17 cellular contexts compared by ENCODE assay signal in genomic region chr17:8574687-8575086, GRCh38. TPM values are rescaled to one million over a fixed set of nuclear protein-coding genes. Genes with fewer than 3 reads are reported as not detected.
DNase-seq lines count a peak whose midpoint lies in the region; ATAC-seq, FAIRE-seq and TF ChIP-seq lines count a peak whose summit lies in the region.
"Had no signal": no experiment of that assay in that cellular context is flagged by ENCODE, and none has a peak within 500 bp of the region (broad histone marks: within the 10 kb centered on the region; RNA-seq: fewer than 3 reads in every experiment).

No MANE protein-coding gene starts in this region.

- H3K36me3 ChIP-seq in heart right ventricle = peaks cover 0 to 49% (median 0%) of the 10 kb centered on the region in 9 donors
- H3K36me3 ChIP-seq: stomach had no signal

- DNase-seq in HFFc6 = no peak
- DNase-seq in astrocyte of the spinal cord (ENCODE audit: low read depth, low spot score) = no peak
- no peak for DNase-seq in heart right ventricle
- DNase-seq in progenitor cell of endocrine pancreas (ENCODE audit: low spot score, unreplicated experiment) = no peak
- DNase-seq in GM20000 (ENCODE audit: low spot score) = no peak
- DNase-seq in Calu3 = no peak
- DNase-seq in GM19239 (ENCODE audit: insufficient read length, low spot score) = no peak
- DNase-seq: activated naive CD4-positive, alpha-beta T cell treated with anti-CD3 and anti-CD28 coated beads, Interleukin-2, amount 10 ng/mL, durations not matched to agents 7 days and 5 days; NCI-H1105; NCI-H510A treated with DMSO at 0.1 percent for 48 hours; retina; RPMI8226; stomach had no signal

- intact Hi-C loops in heart right ventricle (cut with DNase I) (loop anchor here in 5 of 10 donors (1.0 to 10.0 kb wide), 6 partner anchors 50 to 320 kb away; partner anchors contain the start of gene CCDC42 (in 1 of the 5)), Calu3 (cut with micrococcal nuclease; ENCODE audit: unreplicated experiment) (no loop called here)

- no peaks in the 10 kb centered on the region for H3K4me1 Mint-ChIP-seq in HFFc6 (ENCODE audit: low read depth)
- H3K4me1 Mint-ChIP-seq in progenitor cell of endocrine pancreas (ENCODE audit: low read depth) = no peaks in the 10 kb centered on the region
- H3K4me1 Mint-ChIP-seq in Calu3 (ENCODE audit: low read depth, unreplicated experiment) = no peaks in the 10 kb centered on the region
- H3K4me1 Mint-ChIP-seq: activated naive CD4-positive, alpha-beta T cell treated with anti-CD3 and anti-CD28 coated beads, Interleukin-2, amount 10 ng/mL, durations not matched to agents 7 days and 5 days; central memory CD8-positive, alpha-beta T cell had no signal

- 67 to 68% methylated on average over 9 of the region's 9 CpGs for WGBS in heart right ventricle, 2 donors

- H3K27me3 ChIP-seq in heart right ventricle = no peaks in the 10 kb centered on the region
- H3K27me3 ChIP-seq: BLaER1 treated with 17β-estradiol and CSF1 and Interleukin-3, amounts not matched to agents 10 nM and 100 nM; stomach had no signal

- H3K4me3 ChIP-seq in astrocyte of the spinal cord (ENCODE audit: low read depth, low read length) (no peak overlapping the region), heart right ventricle (no peak overlapping the region)
- H3K4me3 ChIP-seq: BLaER1 treated with 17β-estradiol and CSF1 and Interleukin-3, amounts not matched to agents 10 nM and 100 nM; stomach had no signal

- H3K36me3 Mint-ChIP-seq in HFFc6 (ENCODE audit: low read depth) = peaks cover 8% of the 10 kb centered on the region; the same call in 1 of the 2 replicates
- H3K36me3 Mint-ChIP-seq in progenitor cell of endocrine pancreas (ENCODE audit: insufficient read depth) = peaks cover 24% of the 10 kb centered on the region
- peaks cover 4% of the 10 kb centered on the region for H3K36me3 Mint-ChIP-seq in Calu3 (ENCODE audit: insufficient read depth, unreplicated experiment)
- H3K36me3 Mint-ChIP-seq: activated naive CD4-positive, alpha-beta T cell treated with anti-CD3 and anti-CD28 coated beads, Interleukin-2, amount 10 ng/mL, durations not matched to agents 7 days and 5 days had no signal

- peaks cover 0 to 7% (median 0%) of the 10 kb centered on the region in 9 donors for H3K4me1 ChIP-seq in heart right ventricle
- H3K4me1 ChIP-seq: stomach had no signal

- H3K9me3 Mint-ChIP-seq in HFFc6 (no peaks in the 10 kb centered on the region), progenitor cell of endocrine pancreas (ENCODE audit: low read depth) (no peaks in the 10 kb centered on the region), Calu3 (ENCODE audit: low read depth, unreplicated experiment) (no peaks in the 10 kb centered on the region)
- H3K9me3 Mint-ChIP-seq: activated naive CD4-positive, alpha-beta T cell treated with anti-CD3 and anti-CD28 coated beads, Interleukin-2, amount 10 ng/mL, durations not matched to agents 7 days and 5 days; central memory CD8-positive, alpha-beta T cell had no signal

- TF ChIP-seq CTCF in HFFc6 (IDR thresholded peaks at IDR 0.05) (peak; percentile 34; the same call in 1 of the 2 replicates), astrocyte of the spinal cord (IDR thresholded peaks at IDR 0.05; ENCODE audit: low read depth, low read length) (peak; percentile 18), heart right ventricle (IDR thresholded peaks at IDR 0.05) (peak in 8 of 9 donors; percentile 27 to 62 (median 48)), progenitor cell of endocrine pancreas (IDR thresholded peaks at IDR 0.05; ENCODE audit: unreplicated experiment) (peak; percentile 22), GM20000 (IDR thresholded peaks at IDR 0.05; ENCODE audit: extremely low read depth, missing control alignments) (no peak), Calu3 (IDR thresholded peaks at IDR 0.05; ENCODE audit: unreplicated experiment) (no peak)

- no peak overlapping the region for H3K27ac Mint-ChIP-seq in HFFc6
- no peak overlapping the region for H3K27ac Mint-ChIP-seq in progenitor cell of endocrine pancreas
- H3K27ac Mint-ChIP-seq in Calu3 (ENCODE audit: unreplicated experiment) = no peak overlapping the region
- H3K27ac Mint-ChIP-seq: activated naive CD4-positive, alpha-beta T cell treated with anti-CD3 and anti-CD28 coated beads, Interleukin-2, amount 10 ng/mL, durations not matched to agents 7 days and 5 days had no signal

- no peak overlapping the region for H3K27ac ChIP-seq in heart right ventricle
- H3K27ac ChIP-seq: BLaER1 treated with 17β-estradiol and CSF1 and Interleukin-3, amounts not matched to agents 10 nM and 100 nM; epithelial cell of prostate; stomach had no signal

- no peak overlapping the region for H3K4me3 Mint-ChIP-seq in HFFc6
- H3K4me3 Mint-ChIP-seq in progenitor cell of endocrine pancreas (ENCODE audit: low read depth) = no peak overlapping the region
- no peak overlapping the region for H3K4me3 Mint-ChIP-seq in Calu3 (ENCODE audit: low read depth, unreplicated experiment)
- H3K4me3 Mint-ChIP-seq: activated naive CD4-positive, alpha-beta T cell treated with anti-CD3 and anti-CD28 coated beads, Interleukin-2, amount 10 ng/mL, durations not matched to agents 7 days and 5 days; central memory CD8-positive, alpha-beta T cell had no signal

- ATAC-seq in heart right ventricle (peak in 5 of 8 donors; percentile 56 to 67 (median 65)), GM21360 (IDR thresholded peaks at IDR 0.05; ENCODE audit: unreplicated experiment) (no peak)

- in situ Hi-C loops in astrocyte of the spinal cord (cut with HindIII; ENCODE audit: low sequenced_read_pairs) = no loop called here

- CTCF ChIA-PET in Calu3 (lab: Charles Lee) = no interaction called here

- BruUV-seq in Calu3 (replicated peaks; lab: Mats Ljungman, UMichigan) = no TSS peak

- H3K27me3 Mint-ChIP-seq in HFFc6 (ENCODE audit: insufficient read depth) (no peaks in the 10 kb centered on the region), progenitor cell of endocrine pancreas (no peaks in the 10 kb centered on the region), Calu3 (ENCODE audit: unreplicated experiment) (no peaks in the 10 kb centered on the region)
- H3K27me3 Mint-ChIP-seq: activated naive CD4-positive, alpha-beta T cell treated with anti-CD3 and anti-CD28 coated beads, Interleukin-2, amount 10 ng/mL, durations not matched to agents 7 days and 5 days had no signal

- FAIRE-seq in GM19239 (lab: Jason Lieb, UNC) = no peak

- H3K9me3 ChIP-seq in heart right ventricle = no peaks in the 10 kb centered on the region
- H3K9me3 ChIP-seq: BLaER1 treated with 17β-estradiol and CSF1 and Interleukin-3, amounts not matched to agents 10 nM and 100 nM; stomach had no signal

RNA-seq across cellular contexts. Expression of gene MYH10, which starts 55.8 kb away (rescaled TPM):
- total RNA-seq in HFFc6 (2021; fragmentation: NEBNext Ultra II Directional; extraction: Animal tissue kit (Norgen Biotek cat#: 25700)) = 10 to 100 TPM; 54.0 to 63.3 (median 58.3) TPM
- total RNA-seq in heart right ventricle (10 to 100 TPM; 16.1 to 61.0 (median 39.9) TPM), progenitor cell of endocrine pancreas (244 and 257 TPM in 2 replicates), Calu3 (2022) (31.2 and 37.0 TPM in 2 replicates)
- polyA plus RNA-seq in heart right ventricle = 10 to 100 TPM; 10.3 to 14.3 TPM

Comparison
In these comparisons a context has a peak if more than half of its experiments do, and no peak if none do; other contexts are left out.
1. CTCF ChIP-seq: peak in HFFc6 (single experiment), astrocyte of the spinal cord (single experiment), heart right ventricle (8 of 9) and progenitor cell of endocrine pancreas (single experiment); none in GM20000 (single experiment) and Calu3 (single experiment).